In genomic region chrX:12948495-12948894, GRCh38 we compare ENCODE assay signal across 14 cellular contexts. TPM values are rescaled to one million over a fixed set of nuclear protein-coding genes. Genes with fewer than 3 reads are reported as not detected.
DNase-seq lines count a peak whose midpoint lies in the region; ATAC-seq and TF ChIP-seq lines count a peak whose summit lies in the region.
"Had no signal": no experiment of that assay in that cellular context is flagged by ENCODE, and none has a peak within 500 bp of the region (broad histone marks: within the 10 kb centered on the region; RNA-seq: fewer than 3 reads in every experiment).

No MANE protein-coding gene starts in this region.

- intact Hi-C loops in Panc1 (cut with micrococcal nuclease; ENCODE audit: unreplicated experiment) (no loop called here), uterus (cut with DNase I; ENCODE audit: low total_unique reads) (loop anchor here (10.0 kb wide), 1 partner anchor 1086 kb away; no protein-coding TSS in a partner anchor)

- no peaks in the 10 kb centered on the region for H3K27me3 ChIP-seq in Panc1 (ENCODE audit: control insufficient read depth, insufficient read depth, low read length)
- no peaks in the 10 kb centered on the region for H3K27me3 ChIP-seq in uterus
- H3K27me3 ChIP-seq: esophagus muscularis mucosa had no signal

- H3K36me3 Mint-ChIP-seq in activated naive CD4-positive, alpha-beta T cell treated with anti-CD3 and anti-CD28 coated beads, Interleukin-2, amount 50 U/mL, for 24 hours, result no peaks in the 10 kb centered on the region
- H3K36me3 Mint-ChIP-seq in activated naive CD4-positive, alpha-beta T cell treated with anti-CD3 and anti-CD28 coated beads, Interleukin-2, amount 50 U/mL, for 72 hours, result no peaks in the 10 kb centered on the region
- H3K36me3 Mint-ChIP-seq in immature natural killer cell, result no peaks in the 10 kb centered on the region

- in situ Hi-C loops in Panc1 (cut with HindIII; ENCODE audit: low pct_unique_long_range_greater_than_20kb, low sequenced_read_pairs), result no loop called here

- peaks cover 3% of the 10 kb centered on the region for H3K4me1 ChIP-seq in Panc1 (ENCODE audit: control insufficient read depth, insufficient read depth, low read length)
- H3K4me1 ChIP-seq in uterus, result no peaks in the 10 kb centered on the region
- H3K4me1 ChIP-seq: prostate gland had no signal

- peak overlapping the region; percentile 97 for H3K27ac Mint-ChIP-seq in activated naive CD4-positive, alpha-beta T cell treated with anti-CD3 and anti-CD28 coated beads, Interleukin-2, amount 50 U/mL, for 24 hours
- H3K27ac Mint-ChIP-seq in activated naive CD4-positive, alpha-beta T cell treated with anti-CD3 and anti-CD28 coated beads, Interleukin-2, amount 50 U/mL, for 72 hours, result peak overlapping the region in 1 of 2 donors; percentile 98
- peak overlapping the region; percentile 95 to 98 (median 97) for H3K27ac Mint-ChIP-seq in immature natural killer cell

- peak overlapping the region; percentile 49 for H3K4me3 Mint-ChIP-seq in activated naive CD4-positive, alpha-beta T cell treated with anti-CD3 and anti-CD28 coated beads, Interleukin-2, amount 50 U/mL, for 24 hours
- peak overlapping the region in 1 of 5 donors; percentile 11 for H3K4me3 Mint-ChIP-seq in immature natural killer cell

- no peaks in the 10 kb centered on the region for H3K9me3 Mint-ChIP-seq in activated naive CD4-positive, alpha-beta T cell treated with anti-CD3 and anti-CD28 coated beads, Interleukin-2, amount 50 U/mL, for 24 hours
- no peaks in the 10 kb centered on the region for H3K9me3 Mint-ChIP-seq in activated naive CD4-positive, alpha-beta T cell treated with anti-CD3 and anti-CD28 coated beads, Interleukin-2, amount 50 U/mL, for 72 hours
- H3K9me3 Mint-ChIP-seq in immature natural killer cell, result no peaks in the 10 kb centered on the region

- H3K9me3 ChIP-seq in Panc1 (ENCODE audit: control insufficient read depth, insufficient read depth, low read depth, low read length) (no peaks in the 10 kb centered on the region), uterus (no peaks in the 10 kb centered on the region)
- H3K9me3 ChIP-seq: esophagus muscularis mucosa, prostate gland had no signal

- peak overlapping the region; percentile 80; the same call in 1 of the 2 replicates for H3K27ac ChIP-seq in Panc1 (ENCODE audit: low read length)
- peak overlapping the region; percentile 73 to 76 for H3K27ac ChIP-seq in uterus
- H3K27ac ChIP-seq: prostate gland had no signal

- TF ChIP-seq CTCF in Panc1 (IDR thresholded peaks at IDR 0.05) (no peak), uterus (IDR thresholded peaks at IDR 0.05) (no peak)

- H3K36me3 ChIP-seq in Panc1 (ENCODE audit: control insufficient read depth, insufficient read depth, low read length) (no peaks in the 10 kb centered on the region), uterus (no peaks in the 10 kb centered on the region)
- H3K36me3 ChIP-seq: esophagus muscularis mucosa, prostate gland had no signal

- POLR2A ChIA-PET in Panc1 (lab: Charles Lee), result no interaction called here

- CTCF ChIA-PET in Panc1 (lab: Charles Lee), result no interaction called here

- H3K27me3 Mint-ChIP-seq in activated naive CD4-positive, alpha-beta T cell treated with anti-CD3 and anti-CD28 coated beads, Interleukin-2, amount 50 U/mL, for 24 hours, result no peaks in the 10 kb centered on the region
- H3K27me3 Mint-ChIP-seq in immature natural killer cell (ENCODE audit: low read depth in 3 of 3), result peaks cover 10 to 19% (median 13%) of the 10 kb centered on the region in 3 donors

- no peak for DNase-seq in activated naive CD4-positive, alpha-beta T cell treated with anti-CD3 and anti-CD28 coated beads, Interleukin-2, amount 50 U/mL, for 72 hours (ENCODE audit: low spot score in 2 of 2)
- DNase-seq in Panc1 (ENCODE audit: low read depth, low spot score) (no peak), immature natural killer cell (no peak), uterus (no peak), left lobe of liver (ENCODE audit: low spot score) (no peak)
- DNase-seq: activated naive CD4-positive, alpha-beta T cell; mesenchymal stem cell; NCI-H510A treated with DMSO at 0.1 percent for 48 hours had no signal

- H3K4me3 ChIP-seq in Panc1 (ENCODE audit: low read depth in 2 of 2, low read length in 2 of 2), result no peak overlapping the region
- no peak overlapping the region for H3K4me3 ChIP-seq in uterus
- H3K4me3 ChIP-seq: esophagus muscularis mucosa, prostate gland had no signal

- H3K4me1 Mint-ChIP-seq in activated naive CD4-positive, alpha-beta T cell treated with anti-CD3 and anti-CD28 coated beads, Interleukin-2, amount 50 U/mL, for 24 hours, result peaks cover 72% of the 10 kb centered on the region
- peaks cover 65 to 74% of the 10 kb centered on the region in 2 donors for H3K4me1 Mint-ChIP-seq in immature natural killer cell

- no TSS peak for BruUV-seq in Panc1 (replicated peaks; lab: Mats Ljungman, UMichigan)

- no peak for TF ChIP-seq POLR2A in uterus (IDR thresholded peaks at IDR 0.05)

- no peak for ATAC-seq in activated naive CD4-positive, alpha-beta T cell treated with anti-CD3 and anti-CD28 coated beads, Interleukin-2, amount 50 U/mL, for 72 hours
- ATAC-seq in Panc1, result no peak
- no peak for ATAC-seq in GM19023 (IDR thresholded peaks at IDR 0.05; ENCODE audit: unreplicated experiment)
- no peak for ATAC-seq in HG03469 (IDR thresholded peaks at IDR 0.05; ENCODE audit: unreplicated experiment)
- no peak for ATAC-seq in left lobe of liver

RNA-seq across cellular contexts. Expression of gene TMSB4X, which starts 26.4 kb away (rescaled TPM):
- total RNA-seq in activated naive CD4-positive, alpha-beta T cell treated with anti-CD3 and anti-CD28 coated beads, Interleukin-2, amount 50 U/mL, for 72 hours, result over 10,000 TPM in 1 of 2 donors, 1,000 to 10,000 TPM in 1; 8,550 to 11,762 TPM
- total RNA-seq in Panc1 (2021; ENCODE audit: unreplicated experiment) (2,928 TPM), uterus (1,000 to 10,000 TPM; 2,867 to 6,849 (median 3,091) TPM), left lobe of liver (442 TPM)
- 5,442 TPM for polyA plus RNA-seq in Panc1 (2012; ENCODE audit: insufficient read length)
- polyA plus RNA-seq in immature natural killer cell, result over 10,000 TPM; 26,219 to 39,735 (median 28,691) TPM

RNA-seq across cellular contexts. Expression of gene TLR8, which starts 42.1 kb away (rescaled TPM):
- not detected for total RNA-seq in activated naive CD4-positive, alpha-beta T cell treated with anti-CD3 and anti-CD28 coated beads, Interleukin-2, amount 50 U/mL, for 72 hours
- total RNA-seq in Panc1 (2021; ENCODE audit: unreplicated experiment), result not detected
- not detected for polyA plus RNA-seq in Panc1 (2012; ENCODE audit: insufficient read length)
- polyA plus RNA-seq in immature natural killer cell, result 1 to 10 TPM in 1 of 3 donors, under 1 TPM in 2; 0.04 to 3.6 (median 0.68) TPM
- total RNA-seq in uterus, result under 1 TPM in 3 of 4 donors, not detected in 1; 0.29 to 0.55 (median 0.55) TPM
- total RNA-seq in left lobe of liver, result 0.20 TPM
- total RNA-seq: G401 had no signal
